In genomic region chr3:136142592-136142991, GRCh38 we compare ENCODE assay signal across 8 cellular contexts. TPM values are rescaled to one million over a fixed set of nuclear protein-coding genes. Genes with fewer than 3 reads are reported as not detected.
DNase-seq lines count a peak whose midpoint lies in the region; ATAC-seq and TF ChIP-seq lines count a peak whose summit lies in the region.

No MANE protein-coding gene starts in this region.

- POLR2A ChIA-PET in activated CD4-positive, alpha-beta T cell treated with anti-CD3 and anti-CD28 coated beads for 36 hours (lab: Charles Lee), result no interaction called here

- H3K36me3 Mint-ChIP-seq in activated CD4-positive, alpha-beta T cell treated with anti-CD3 and anti-CD28 coated beads for 36 hours (ENCODE audit: low read depth), result peaks cover 9% of the 10 kb centered on the region
- H3K36me3 Mint-ChIP-seq in activated naive CD4-positive, alpha-beta T cell treated with anti-CD3 and anti-CD28 coated beads for 36 hours (ENCODE audit: low read depth), result no peaks in the 10 kb centered on the region

- ATAC-seq in activated CD4-positive, alpha-beta T cell treated with anti-CD3 and anti-CD28 coated beads for 36 hours, result peak; percentile 95
- peak; percentile 82 for ATAC-seq in gastroesophageal sphincter
- ATAC-seq in stimulated activated naive CD8-positive, alpha-beta T cell treated with anti-CD3 and anti-CD28 coated beads, Interleukin-15, amount 100 ng/mL, for 72 hours, result peak; percentile 87
- no peak for ATAC-seq in GM19395 (IDR thresholded peaks at IDR 0.05; ENCODE audit: unreplicated experiment)
- ATAC-seq in GM21423 (IDR thresholded peaks at IDR 0.05; ENCODE audit: unreplicated experiment), result no peak

- peak overlapping the region; percentile 33 for H3K27ac Mint-ChIP-seq in activated CD4-positive, alpha-beta T cell treated with anti-CD3 and anti-CD28 coated beads for 36 hours
- H3K27ac Mint-ChIP-seq in stimulated activated naive CD8-positive, alpha-beta T cell treated with anti-CD3 and anti-CD28 coated beads, Interleukin-15, amount 100 ng/mL, for 72 hours, result peak overlapping the region; percentile 24 to 67
- H3K27ac Mint-ChIP-seq in activated naive CD4-positive, alpha-beta T cell treated with anti-CD3 and anti-CD28 coated beads for 36 hours, result no peak overlapping the region

- intact Hi-C loops in activated CD4-positive, alpha-beta T cell treated with anti-CD3 and anti-CD28 coated beads for 36 hours (cut with DNase I, micrococcal nuclease), result loop anchor here (2.0 to 5.0 kb wide), 2 partner anchors 54 to 110 kb away; partner anchors contain the start of genes MSL2 (in 1 of the 2) and PCCB (in 1 of the 2)
- intact Hi-C loops in activated naive CD4-positive, alpha-beta T cell treated with anti-CD3 and anti-CD28 coated beads for 36 hours (cut with micrococcal nuclease), result loop anchor here (1.0 to 2.0 kb wide), 3 partner anchors 50 to 108 kb away; partner anchors contain the start of genes MSL2 and PCCB

- peaks cover 0 to 19% (median 0%) of the 10 kb centered on the region in 3 donors for H3K4me1 ChIP-seq in gastroesophageal sphincter

- no peak for DNase-seq in activated CD4-positive, alpha-beta T cell treated with anti-CD3 and anti-CD28 coated beads for 36 hours
- DNase-seq in activated CD4-positive, alpha-beta T cell treated with anti-CD3 and anti-CD28 coated beads for 1 hour, result no peak
- peak; percentile 18 to 33 for DNase-seq in SHP77 (lab: John Stamatoyannopoulos, UW)
- no peak for DNase-seq in stimulated activated naive CD8-positive, alpha-beta T cell treated with anti-CD3 and anti-CD28 coated beads, Interleukin-15, amount 100 ng/mL, for 72 hours
- no peak for DNase-seq in activated naive CD4-positive, alpha-beta T cell treated with anti-CD3 and anti-CD28 coated beads for 36 hours

- no peak overlapping the region for H3K4me3 Mint-ChIP-seq in activated CD4-positive, alpha-beta T cell treated with anti-CD3 and anti-CD28 coated beads for 36 hours
- H3K4me3 Mint-ChIP-seq in stimulated activated naive CD8-positive, alpha-beta T cell treated with anti-CD3 and anti-CD28 coated beads, Interleukin-15, amount 100 ng/mL, for 72 hours, result no peak overlapping the region
- no peak overlapping the region for H3K4me3 Mint-ChIP-seq in activated naive CD4-positive, alpha-beta T cell treated with anti-CD3 and anti-CD28 coated beads for 36 hours

- no peaks in the 10 kb centered on the region for H3K27me3 ChIP-seq in gastroesophageal sphincter

- peaks cover 34% of the 10 kb centered on the region for H3K4me1 Mint-ChIP-seq in activated CD4-positive, alpha-beta T cell treated with anti-CD3 and anti-CD28 coated beads for 36 hours
- peaks cover 28% of the 10 kb centered on the region for H3K4me1 Mint-ChIP-seq in stimulated activated naive CD8-positive, alpha-beta T cell treated with anti-CD3 and anti-CD28 coated beads, Interleukin-15, amount 100 ng/mL, for 72 hours
- peaks cover 27% of the 10 kb centered on the region for H3K4me1 Mint-ChIP-seq in activated naive CD4-positive, alpha-beta T cell treated with anti-CD3 and anti-CD28 coated beads for 36 hours (ENCODE audit: low read depth)

- H3K9me3 ChIP-seq in gastroesophageal sphincter, result no peaks in the 10 kb centered on the region

- no peak for TF ChIP-seq CTCF in gastroesophageal sphincter (IDR thresholded peaks at IDR 0.05)

- H3K9me3 Mint-ChIP-seq in activated CD4-positive, alpha-beta T cell treated with anti-CD3 and anti-CD28 coated beads for 36 hours (ENCODE audit: low read depth), result no peaks in the 10 kb centered on the region
- H3K9me3 Mint-ChIP-seq in stimulated activated naive CD8-positive, alpha-beta T cell treated with anti-CD3 and anti-CD28 coated beads, Interleukin-15, amount 100 ng/mL, for 72 hours, result no peaks in the 10 kb centered on the region
- H3K9me3 Mint-ChIP-seq in activated naive CD4-positive, alpha-beta T cell treated with anti-CD3 and anti-CD28 coated beads for 36 hours, result no peaks in the 10 kb centered on the region

- CTCF ChIA-PET in activated CD4-positive, alpha-beta T cell treated with anti-CD3 and anti-CD28 coated beads for 36 hours (lab: Charles Lee), result no interaction called here
- CTCF ChIA-PET in activated naive CD4-positive, alpha-beta T cell treated with anti-CD3 and anti-CD28 coated beads for 36 hours (lab: Charles Lee), result interaction anchor here (0.6 kb wide), 1 partner anchor 552 kb away, joined by 3 read pairs; no protein-coding TSS in a partner anchor

- TF ChIP-seq EP300 in gastroesophageal sphincter (IDR thresholded peaks at IDR 0.05), result no peak

- no peaks in the 10 kb centered on the region for H3K27me3 Mint-ChIP-seq in activated CD4-positive, alpha-beta T cell treated with anti-CD3 and anti-CD28 coated beads for 36 hours
- H3K27me3 Mint-ChIP-seq in stimulated activated naive CD8-positive, alpha-beta T cell treated with anti-CD3 and anti-CD28 coated beads, Interleukin-15, amount 100 ng/mL, for 72 hours, result no peaks in the 10 kb centered on the region
- H3K27me3 Mint-ChIP-seq in activated naive CD4-positive, alpha-beta T cell treated with anti-CD3 and anti-CD28 coated beads for 36 hours (ENCODE audit: low read depth), result no peaks in the 10 kb centered on the region

- peak overlapping the region in 3 of 4 donors; percentile 46 to 67 (median 59) for H3K27ac ChIP-seq in gastroesophageal sphincter

- 27 to 34% methylated on average over 3 of the region's 3 CpGs for WGBS in gastroesophageal sphincter (ENCODE audit: low coverage in 1 of 2), 2 donors

- H3K36me3 ChIP-seq in gastroesophageal sphincter, result peaks cover 0 to 23% of the 10 kb centered on the region in 2 donors

- TF ChIP-seq POLR2A in gastroesophageal sphincter (IDR thresholded peaks at IDR 0.05), result no peak

- no peak overlapping the region for H3K4me3 ChIP-seq in gastroesophageal sphincter

RNA-seq across cellular contexts. Expression of gene MSL2, which starts 53.5 kb away (rescaled TPM):
- total RNA-seq in activated CD4-positive, alpha-beta T cell treated with anti-CD3 and anti-CD28 coated beads for 36 hours, result 10 to 100 TPM; 39.5 to 48.3 TPM
- 10 to 100 TPM; 18.2 to 34.3 (median 27.8) TPM for total RNA-seq in gastroesophageal sphincter
- total RNA-seq in activated naive CD4-positive, alpha-beta T cell treated with anti-CD3 and anti-CD28 coated beads for 36 hours, result 10 to 100 TPM; 40.6 to 42.7 TPM

Comparison
In these comparisons a context has a peak if more than half of its experiments do, and no peak if none do; other contexts are left out.
1. ATAC-seq: peak in activated CD4-positive, alpha-beta T cell treated with anti-CD3 and anti-CD28 coated beads for 36 hours (single experiment), gastroesophageal sphincter (single experiment) and stimulated activated naive CD8-positive, alpha-beta T cell treated with anti-CD3 and anti-CD28 coated beads, Interleukin-15, amount 100 ng/mL, for 72 hours (single experiment); none in GM19395 (single experiment) and GM21423 (single experiment).
2. DNase-seq: peak in SHP77 (2 of 2); none in activated CD4-positive, alpha-beta T cell treated with anti-CD3 and anti-CD28 coated beads for 36 hours (single experiment), activated CD4-positive, alpha-beta T cell treated with anti-CD3 and anti-CD28 coated beads for 1 hour (single experiment), stimulated activated naive CD8-positive, alpha-beta T cell treated with anti-CD3 and anti-CD28 coated beads, Interleukin-15, amount 100 ng/mL, for 72 hours (0 of 2) and activated naive CD4-positive, alpha-beta T cell treated with anti-CD3 and anti-CD28 coated beads for 36 hours (single experiment).